1 cellular context compared by ENCODE assay signal in the genomic region with DNA sequence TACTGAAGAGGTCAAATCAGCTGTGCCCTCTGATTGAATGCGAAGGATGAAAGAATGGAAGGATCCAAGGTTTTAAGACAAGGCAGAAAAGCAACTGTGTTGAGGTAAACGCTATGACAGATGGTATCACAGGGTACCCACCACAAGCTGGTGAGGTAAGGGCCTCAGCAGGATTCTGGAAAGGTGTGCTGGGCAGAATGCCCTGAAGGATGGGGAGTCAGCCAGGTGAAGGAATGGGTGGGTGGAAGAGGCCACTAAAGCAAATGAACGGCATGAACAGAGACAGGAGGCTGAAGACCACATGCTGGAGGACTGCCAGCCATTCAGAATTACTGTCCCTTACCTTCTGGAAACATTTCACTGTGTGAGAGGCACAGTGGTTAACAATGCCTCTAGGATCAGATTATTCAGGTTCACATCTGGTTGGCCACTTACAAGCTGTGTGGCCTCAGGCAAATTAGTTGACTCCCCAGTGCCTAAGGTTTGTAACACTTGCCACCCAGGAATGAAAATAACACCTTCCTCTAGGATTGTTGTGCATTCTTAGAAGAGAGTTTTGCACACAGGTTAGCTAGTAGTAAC.
TF ChIP-seq lines count a peak whose summit lies in the region.

No MANE protein-coding gene starts in this region.

TF ChIP-seq in IMR-90, 13 proteins besides CTCF, POLR2A, EP300 and RAD21:
- TF ChIP-seq MAZ (IDR thresholded peaks at IDR 0.05; ENCODE audit: borderline replicate concordance, low read depth, low read length): no peak
- TF ChIP-seq RFX5 (IDR thresholded peaks at IDR 0.05; ENCODE audit: low read depth, low read length): no peak
- TF ChIP-seq FOS (IDR thresholded peaks at IDR 0.05; ENCODE audit: low read depth, low read length): no peak
- no peak for TF ChIP-seq CHD1 (IDR thresholded peaks at IDR 0.05; ENCODE audit: low read depth, low read length)
- no peak for TF ChIP-seq NFE2L2 (IDR thresholded peaks at IDR 0.05; ENCODE audit: low read depth, low read length)
- no peak for TF ChIP-seq ELK1 (IDR thresholded peaks at IDR 0.05; ENCODE audit: borderline replicate concordance, low read depth, low read length)
- no peak for TF ChIP-seq MXI1 (IDR thresholded peaks at IDR 0.05; ENCODE audit: borderline replicate concordance, low read depth, low read length)
- no peak for TF ChIP-seq SMC3 (IDR thresholded peaks at IDR 0.05; ENCODE audit: low read depth, low read length)
- TF ChIP-seq RCOR1 (IDR thresholded peaks at IDR 0.05; ENCODE audit: insufficient replicate concordance, low read length): no peak
- TF ChIP-seq BHLHE40 (IDR thresholded peaks at IDR 0.05; ENCODE audit: low read depth, low read length): no peak
- TF ChIP-seq, protein P1, sequence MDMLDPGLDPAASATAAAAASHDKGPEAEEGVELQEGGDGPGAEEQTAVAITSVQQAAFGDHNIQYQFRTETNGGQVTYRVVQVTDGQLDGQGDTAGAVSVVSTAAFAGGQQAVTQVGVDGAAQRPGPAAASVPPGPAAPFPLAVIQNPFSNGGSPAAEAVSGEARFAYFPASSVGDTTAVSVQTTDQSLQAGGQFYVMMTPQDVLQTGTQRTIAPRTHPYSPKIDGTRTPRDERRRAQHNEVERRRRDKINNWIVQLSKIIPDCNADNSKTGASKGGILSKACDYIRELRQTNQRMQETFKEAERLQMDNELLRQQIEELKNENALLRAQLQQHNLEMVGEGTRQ (IDR thresholded peaks at IDR 0.05; ENCODE audit: low read depth, low read length): no peak
- no peak for TF ChIP-seq MAFK (IDR thresholded peaks at IDR 0.05; ENCODE audit: low read depth, low read length)
- no peak for TF ChIP-seq CEBPB (IDR thresholded peaks at IDR 0.05; ENCODE audit: low read depth, low read length)
